ENCODE assay signal across 9 cellular contexts in genomic region chr5:14157494-14157782, GRCh38. TPM values are rescaled to one million over a fixed set of nuclear protein-coding genes. Genes with fewer than 3 reads are reported as not detected.
DNase-seq lines count a peak whose midpoint lies in the region; ATAC-seq and TF ChIP-seq lines count a peak whose summit lies in the region.
"Had no signal": no experiment of that assay in that cellular context is flagged by ENCODE, and none has a peak within 500 bp of the region (broad histone marks: within the 10 kb centered on the region; RNA-seq: fewer than 3 reads in every experiment).

No MANE protein-coding gene starts in this region.

- no peaks in the 10 kb centered on the region for H3K9me3 ChIP-seq in SK-N-SH
- no peaks in the 10 kb centered on the region for H3K9me3 ChIP-seq in muscle layer of colon (ENCODE audit: low read length)

- H3K36me3 ChIP-seq in SK-N-SH (replicated peaks in 1 of 2; ENCODE audit: control insufficient read depth in 1 of 2, insufficient read depth in 2 of 2, low read length in 1 of 2) (peaks cover 0 to 3% of the 10 kb centered on the region in 2 experiments), muscle layer of colon (ENCODE audit: insufficient read depth, low read length) (no peaks in the 10 kb centered on the region)

- CTCF ChIA-PET in SK-N-SH (lab: Yijun Ruan, JAX), result interaction anchor here (1.3 to 2.1 kb wide), 2 partner anchors 49 to 113 kb away, joined by 4 to 5 read pairs; no protein-coding TSS in a partner anchor

- H4K20me1 ChIP-seq in SK-N-SH (ENCODE audit: insufficient read depth), result peaks cover 100% of the 10 kb centered on the region

- no peak for TF ChIP-seq RAD21 in SK-N-SH (IDR thresholded peaks at IDR 0.05; ENCODE audit: low read length)

- ATAC-seq in SK-N-SH treated with all-trans-retinoic acid at 6 μM for 48 hours (no peak), GM19351 (IDR thresholded peaks at IDR 0.05; ENCODE audit: unreplicated experiment) (no peak), GM18873 (IDR thresholded peaks at IDR 0.05; ENCODE audit: low FRiP score, unreplicated experiment) (no peak), GM21528 (IDR thresholded peaks at IDR 0.05; ENCODE audit: low FRiP score, unreplicated experiment) (no peak)
- ATAC-seq in central memory CD8-positive, alpha-beta T cell (replicated peaks; ENCODE audit: extremely low read depth, poor library complexity, severe bottlenecking), result no peak

- H3K9me2 ChIP-seq in SK-N-SH, result no peaks in the 10 kb centered on the region

- no peaks in the 10 kb centered on the region for H3K27me3 ChIP-seq in SK-N-SH (ENCODE audit: insufficient read depth)
- H3K27me3 ChIP-seq in muscle layer of colon (ENCODE audit: control insufficient read depth in 1 of 2, insufficient read depth in 2 of 2, low read length in 2 of 2), result no peaks in the 10 kb centered on the region

- POLR2A ChIA-PET in SK-N-SH (lab: Yijun Ruan, JAX), result no interaction called here

- H3K27ac Mint-ChIP-seq in central memory CD8-positive, alpha-beta T cell (ENCODE audit: low read depth), result peak overlapping the region; percentile 67

- no peak for DNase-seq in SK-N-SH
- no peak for DNase-seq in central memory CD8-positive, alpha-beta T cell (ENCODE audit: low spot score in 2 of 2)
- DNase-seq in stimulated activated CD4-positive, alpha-beta T cell treated with anti-CD3 and anti-CD28 coated beads, Interleukin-12 subunit alpha, Interleukin-12 subunit beta, amount 100 ng/mL, for 4 hours, result no peak
- DNase-seq: NCI-H1092 had no signal

- no peak for TF ChIP-seq EP300 in SK-N-SH (IDR thresholded peaks at IDR 0.05; ENCODE audit: borderline replicate concordance in 1 of 2, low read depth in 1 of 2, low read length in 1 of 2)

- H3K9ac ChIP-seq in SK-N-SH (peak overlapping the region; percentile 66; the same call in 1 of the 2 replicates), muscle layer of colon (ENCODE audit: low read length) (peak overlapping the region; percentile 58)

- no peaks in the 10 kb centered on the region for H3K4me1 Mint-ChIP-seq in central memory CD8-positive, alpha-beta T cell

- H3K4me1 ChIP-seq in SK-N-SH (ENCODE audit: control insufficient read depth in 1 of 2, insufficient read depth in 2 of 2, low read depth in 1 of 2, low read length in 1 of 2), result peaks cover 46 to 54% of the 10 kb centered on the region in 2 experiments
- peaks cover 78% of the 10 kb centered on the region for H3K4me1 ChIP-seq in muscle layer of colon (ENCODE audit: insufficient read depth, low read length)

- WGBS in SK-N-SH (ENCODE audit: low lambda C conversion rate), result 92% methylated on average over 3 of the region's 3 CpGs

- H3K79me2 ChIP-seq in SK-N-SH (ENCODE audit: insufficient read depth), result peaks cover 99% of the 10 kb centered on the region

- H3K27ac ChIP-seq in SK-N-SH (ENCODE audit: low read depth in 2 of 2, low read length in 1 of 2) (peak overlapping the region; percentile 81 to 91), muscle layer of colon (ENCODE audit: low read depth, low read length) (peak overlapping the region; percentile 40)

- H3K36me3 Mint-ChIP-seq in central memory CD8-positive, alpha-beta T cell (ENCODE audit: insufficient read depth), result no peaks in the 10 kb centered on the region

- no peak for TF ChIP-seq CTCF in SK-N-SH (IDR thresholded peaks at IDR 0.05)

- H2AFZ ChIP-seq in SK-N-SH (ENCODE audit: low read depth), result no peak overlapping the region

- H3K27me3 Mint-ChIP-seq in central memory CD8-positive, alpha-beta T cell, result peaks cover 29% of the 10 kb centered on the region

- H3K9me3 Mint-ChIP-seq in central memory CD8-positive, alpha-beta T cell, result no peaks in the 10 kb centered on the region

- peak overlapping the region; percentile 71 for H3K4me2 ChIP-seq in SK-N-SH

- H3K4me3 ChIP-seq in SK-N-SH (ENCODE audit: low read depth in 2 of 2, low read length in 1 of 2) (peak overlapping the region in 1 of 2 experiments; percentile 28; a peak in 3 of 4 replicates), muscle layer of colon (ENCODE audit: low read depth in 1 of 2, low read length in 2 of 2) (no peak overlapping the region)

- H3F3A ChIP-seq in SK-N-SH (replicated peaks; ENCODE audit: insufficient read depth), result peaks cover 51% of the 10 kb centered on the region

- H3K4me3 Mint-ChIP-seq in central memory CD8-positive, alpha-beta T cell, result no peak overlapping the region

TF ChIP-seq in SK-N-SH, 30 proteins besides CTCF, POLR2A, EP300 and RAD21:
- TF ChIP-seq TCF12 (IDR thresholded peaks at IDR 0.05) (no peak), ZBTB33 (IDR thresholded peaks at IDR 0.05; ENCODE audit: borderline replicate concordance, low read depth) (no peak), MXI1 (IDR thresholded peaks at IDR 0.05; ENCODE audit: low read depth, low read length) (no peak), RCOR1 (IDR thresholded peaks at IDR 0.05; ENCODE audit: low read length) (no peak), IRF3 (IDR thresholded peaks at IDR 0.05; ENCODE audit: low read depth, low read length) (no peak)

TF ChIP-seq in SK-N-SH treated with all-trans-retinoic acid at 6 μM for 48 hours, 23 proteins besides CTCF, POLR2A, EP300 and RAD21:
- TF ChIP-seq GLIS3 (CRISPR knock-in tag; IDR thresholded peaks at IDR 0.05), result no peak
- TF ChIP-seq ZC3H10 (CRISPR knock-in tag; IDR thresholded peaks at IDR 0.05), result no peak
- no peak for TF ChIP-seq ESRRG (CRISPR knock-in tag; IDR thresholded peaks at IDR 0.05)
- no peak for TF ChIP-seq TSHZ2 (CRISPR knock-in tag; IDR thresholded peaks at IDR 0.05)
- TF ChIP-seq POU6F1 (CRISPR knock-in tag; IDR thresholded peaks at IDR 0.05; ENCODE audit: borderline replicate concordance, low read depth), result no peak

RNA-seq across cellular contexts. Expression of gene TRIO, which starts 14.3 kb away (rescaled TPM):
- polyA plus RNA-seq in SK-N-SH (2012; rRNA removed), result 225 and 229 TPM in 2 replicates
- 101 and 117 TPM in 2 replicates for polyA plus RNA-seq in SK-N-SH (2012; cell fraction: cytosol; rRNA removed)
- polyA plus RNA-seq in SK-N-SH (2012; cell fraction: nucleus; rRNA removed), result 1,118 and 1,202 TPM in 2 replicates
